In genomic region chr18:58671941-58672565, GRCh38 we compare ENCODE assay signal across 8 cellular contexts. TPM values are rescaled to one million over a fixed set of nuclear protein-coding genes. Genes with fewer than 3 reads are reported as not detected.
A peak's percentile ranks its signal among the peaks of the same experiment; 100 is the strongest.
DNase-seq lines count a peak whose midpoint lies in the region; ATAC-seq and TF ChIP-seq lines count a peak whose summit lies in the region.

No MANE protein-coding gene starts in this region.

- H3K27ac ChIP-seq in left ventricle myocardium inferior (replicated peaks) (peak overlapping the region; percentile 98), rectal smooth muscle tissue (ENCODE audit: low read depth, low read length) (peak overlapping the region; percentile 87)

- H3K36me3 Mint-ChIP-seq in CD14-positive monocyte: peaks cover 23 to 30% of the 10 kb centered on the region in 2 donors
- H3K36me3 Mint-ChIP-seq in IgD-negative memory B cell: peaks cover 5% of the 10 kb centered on the region
- H3K36me3 Mint-ChIP-seq in activated naive CD4-positive, alpha-beta T cell treated with anti-CD3 and anti-CD28 coated beads, Interleukin-2, amount 50 U/mL, for 24 hours: peaks cover 6% of the 10 kb centered on the region

- ATAC-seq in GM19395 (IDR thresholded peaks at IDR 0.05; ENCODE audit: unreplicated experiment) (peak; percentile 37), HG03039 (IDR thresholded peaks at IDR 0.05; ENCODE audit: unreplicated experiment) (no peak)

- peaks cover 49% of the 10 kb centered on the region for H3K4me1 ChIP-seq in left ventricle myocardium inferior
- H3K4me1 ChIP-seq in rectal smooth muscle tissue (ENCODE audit: control insufficient read depth, insufficient read depth, low read length): peaks cover 3% of the 10 kb centered on the region

- H3K9me3 Mint-ChIP-seq in CD14-positive monocyte: no peaks in the 10 kb centered on the region
- H3K9me3 Mint-ChIP-seq in IgD-negative memory B cell: peaks cover 0 to 2% (median 0%) of the 10 kb centered on the region in 3 donors
- peaks cover 6% of the 10 kb centered on the region for H3K9me3 Mint-ChIP-seq in activated naive CD4-positive, alpha-beta T cell treated with anti-CD3 and anti-CD28 coated beads, Interleukin-2, amount 50 U/mL, for 24 hours

- intact Hi-C loops in CD14-positive monocyte (cut with micrococcal nuclease) (loop anchor here (5.0 kb wide), 2 partner anchors 140 to 145 kb away; no protein-coding TSS in a partner anchor), left ventricle myocardium inferior (cut with micrococcal nuclease) (no loop called here)

- no peaks in the 10 kb centered on the region for H3K36me3 ChIP-seq in left ventricle myocardium inferior
- H3K36me3 ChIP-seq in rectal smooth muscle tissue (ENCODE audit: control insufficient read depth, insufficient read depth, low read length): no peaks in the 10 kb centered on the region

- no peaks in the 10 kb centered on the region for H3K9me3 ChIP-seq in left ventricle myocardium inferior (replicated peaks)

- peaks cover 53% of the 10 kb centered on the region for H3K4me1 Mint-ChIP-seq in CD14-positive monocyte
- H3K4me1 Mint-ChIP-seq in IgD-negative memory B cell: peaks cover 42 to 58% (median 56%) of the 10 kb centered on the region in 3 donors
- peaks cover 80% of the 10 kb centered on the region for H3K4me1 Mint-ChIP-seq in activated naive CD4-positive, alpha-beta T cell treated with anti-CD3 and anti-CD28 coated beads, Interleukin-2, amount 50 U/mL, for 24 hours

- H3K27ac Mint-ChIP-seq in CD14-positive monocyte (peak overlapping the region; percentile 95 to 99 (median 97)), IgD-negative memory B cell (peak overlapping the region; percentile 56 to 99 (median 93))
- peak overlapping the region; percentile 94 for H3K27ac Mint-ChIP-seq in activated naive CD4-positive, alpha-beta T cell treated with anti-CD3 and anti-CD28 coated beads, Interleukin-2, amount 50 U/mL, for 24 hours

- H3K27me3 ChIP-seq in left ventricle myocardium inferior (ENCODE audit: low read depth) (no peaks in the 10 kb centered on the region), rectal smooth muscle tissue (ENCODE audit: control insufficient read depth, insufficient read depth, low read length) (no peaks in the 10 kb centered on the region)

- TF ChIP-seq CTCF in CD14-positive monocyte (IDR thresholded peaks at IDR 0.05) (no peak), left ventricle myocardium inferior (IDR thresholded peaks at IDR 0.05; ENCODE audit: borderline replicate concordance) (no peak)

- peak overlapping the region; percentile 96 to 97 for H3K4me3 Mint-ChIP-seq in CD14-positive monocyte
- peak overlapping the region; percentile 87 to 99 (median 98) for H3K4me3 Mint-ChIP-seq in IgD-negative memory B cell
- H3K4me3 Mint-ChIP-seq in activated naive CD4-positive, alpha-beta T cell treated with anti-CD3 and anti-CD28 coated beads, Interleukin-2, amount 50 U/mL, for 24 hours: peak overlapping the region; percentile 94

- H3K27me3 Mint-ChIP-seq in CD14-positive monocyte (ENCODE audit: low read depth in 3 of 3) (peaks cover 1 to 4% (median 3%) of the 10 kb centered on the region in 3 donors), IgD-negative memory B cell (no peaks in the 10 kb centered on the region)
- no peaks in the 10 kb centered on the region for H3K27me3 Mint-ChIP-seq in activated naive CD4-positive, alpha-beta T cell treated with anti-CD3 and anti-CD28 coated beads, Interleukin-2, amount 50 U/mL, for 24 hours

- peak overlapping the region; percentile 38 for H3K9ac ChIP-seq in rectal smooth muscle tissue (ENCODE audit: low read length)

- H3K4me3 ChIP-seq in left ventricle myocardium inferior: peak overlapping the region; percentile 86
- H3K4me3 ChIP-seq in rectal smooth muscle tissue (ENCODE audit: low read length): peak overlapping the region; percentile 78

- DNase-seq in CD14-positive monocyte (ENCODE audit: low spot score) (peak; percentile 50), left ventricle myocardium inferior (peak; percentile 45), amniotic stem cell (lab: John Stamatoyannopoulos, UW) (no peak)

RNA-seq across cellular contexts. Expression of gene MALT1, which starts 0.8 kb away (rescaled TPM):
- polyA plus RNA-seq in CD14-positive monocyte: 10 to 100 TPM; 18.3 to 23.8 TPM
- polyA plus RNA-seq in IgD-negative memory B cell: 51.9 TPM
- total RNA-seq in left ventricle myocardium inferior: 8.6 TPM

RNA-seq across cellular contexts. Expression of gene ALPK2, which starts 43.2 kb away (rescaled TPM):
- under 1 TPM; 0.16 to 0.52 TPM for polyA plus RNA-seq in CD14-positive monocyte
- not detected for polyA plus RNA-seq in IgD-negative memory B cell
- 182 TPM for total RNA-seq in left ventricle myocardium inferior
